22 cellular contexts compared by ENCODE assay signal in genomic region chr5:152290181-152290580, GRCh38.
"Had no signal": no experiment of that assay in that cellular context is flagged by ENCODE, and none has a peak within 500 bp of the region (broad histone marks: within the 10 kb centered on the region; RNA-seq: fewer than 3 reads in every experiment).

No MANE protein-coding gene starts in this region.

- DNase-seq: colonic mucosa; cortex of kidney; effector CD8-positive, alpha-beta T cell; effector memory CD8-positive, alpha-beta T cell; endodermal cell; erythroblast; foreskin fibroblast; foreskin melanocyte; gastrocnemius medialis; glutamatergic neuron; head of caudate nucleus; heart right ventricle; hippocampal formation; left cardiac atrium; left lung; left ventricle myocardium superior; lower lobe of right lung; mesenchymal stem cell; mucosa of descending colon; naive B cell had no signal

- H3K27me3 ChIP-seq: colonic mucosa, gastrocnemius medialis, heart right ventricle, left lung had no signal

- H3K9me3 ChIP-seq: colonic mucosa, gastrocnemius medialis, left lung, lower lobe of right lung, mucosa of descending colon had no signal

- H3K27ac ChIP-seq: colonic mucosa, epithelial cell of prostate, gastrocnemius medialis, left lung, lower lobe of right lung had no signal

- H3K4me3 ChIP-seq: colonic mucosa, gastrocnemius medialis, heart right ventricle, left lung, lower lobe of right lung, mucosa of descending colon had no signal

- H3K36me3 ChIP-seq: colonic mucosa, gastrocnemius medialis, heart right ventricle, left lung, lower lobe of right lung had no signal

- ATAC-seq: effector memory CD8-positive, alpha-beta T cell; esophagus mucosa; gastrocnemius medialis; heart right ventricle; left cardiac atrium; left lung; left ventricle myocardium superior; lower lobe of right lung; mucosa of descending colon had no signal

- H3K4me1 ChIP-seq: colonic mucosa, left lung had no signal
